In genomic region chr7:140541513-140542192, GRCh38 we compare ENCODE assay signal across 8 cellular contexts.
DNase-seq lines count a peak whose midpoint lies in the region; ATAC-seq, FAIRE-seq and TF ChIP-seq lines count a peak whose summit lies in the region.

No MANE protein-coding gene starts in this region.

- H3K27ac Mint-ChIP-seq in stimulated activated naive B cell treated with anti-CD40 and anti-IgM and Interleukin-4, amounts not matched to agents 10 μg/mL and 1 μg/mL and 100 μg/mL, for 72 hours, result peak overlapping the region; percentile 59

- FAIRE-seq in GM12892 (lab: Jason Lieb, UNC), result no peak

- no peaks in the 10 kb centered on the region for H3K9me3 Mint-ChIP-seq in stimulated activated naive B cell treated with anti-CD40 and anti-IgM and Interleukin-4, amounts not matched to agents 10 μg/mL and 1 μg/mL and 100 μg/mL, for 72 hours

- no peaks in the 10 kb centered on the region for H3K9me3 ChIP-seq in iPS-15b (ENCODE audit: control insufficient read depth, insufficient read depth, low read length)

- peaks cover 16 to 27% of the 10 kb centered on the region in 2 donors for H3K27me3 Mint-ChIP-seq in stimulated activated naive B cell treated with anti-CD40 and anti-IgM and Interleukin-4, amounts not matched to agents 10 μg/mL and 1 μg/mL and 100 μg/mL, for 72 hours

- peaks cover 10% of the 10 kb centered on the region for H3K4me1 ChIP-seq in iPS-15b (ENCODE audit: control insufficient read depth, insufficient read depth, low read length)

- POLR2A ChIA-PET in BJ (lab: Charles Lee), result interaction anchor here (0.5 to 0.7 kb wide), 2 partner anchors 55 to 101 kb away, joined by 4 to 12 read pairs; no protein-coding TSS in a partner anchor

- ATAC-seq in stimulated activated naive B cell treated with anti-CD40 and anti-IgM and Interleukin-4, amounts not matched to agents 10 μg/mL and 1 μg/mL and 100 μg/mL, for 72 hours (replicated peaks), result no peak
- no peak for ATAC-seq in HG02981 (IDR thresholded peaks at IDR 0.05; ENCODE audit: unreplicated experiment)

- no peak for TF ChIP-seq CTCF in BJ (IDR thresholded peaks at IDR 0.05; ENCODE audit: insufficient read depth, low read depth, low read length)

- CTCF ChIA-PET in BJ (lab: Yijun Ruan, JAX), result interaction anchor here (1.3 kb wide), 1 partner anchor 65 kb away, joined by 4 read pairs; no protein-coding TSS in a partner anchor

- 0 out of 2 replicates have a peak overlapping the region, but pooled peaks have one; percentile 3 for H3K4me3 ChIP-seq in BJ (ENCODE audit: low read depth, low read length)
- H3K4me3 ChIP-seq in iPS-15b (ENCODE audit: low read depth, low read length), result peak overlapping the region; percentile 53

- H3K36me3 Mint-ChIP-seq in stimulated activated naive B cell treated with anti-CD40 and anti-IgM and Interleukin-4, amounts not matched to agents 10 μg/mL and 1 μg/mL and 100 μg/mL, for 72 hours, result no peaks in the 10 kb centered on the region

- H3K36me3 ChIP-seq in BJ (ENCODE audit: control insufficient read depth, insufficient read depth, low read length), result no peaks in the 10 kb centered on the region
- H3K36me3 ChIP-seq in iPS-15b (ENCODE audit: control insufficient read depth, insufficient read depth, low read length), result no peaks in the 10 kb centered on the region

- peaks cover 15 to 25% of the 10 kb centered on the region in 2 donors for H3K4me1 Mint-ChIP-seq in stimulated activated naive B cell treated with anti-CD40 and anti-IgM and Interleukin-4, amounts not matched to agents 10 μg/mL and 1 μg/mL and 100 μg/mL, for 72 hours

- TF ChIP-seq POLR2A in GM12892 (IDR thresholded peaks at IDR 0.05; ENCODE audit: low read depth, low read length), result no peak

- DNase-seq in BJ (ENCODE audit: low read depth), result no peak
- peak; percentile 80 for DNase-seq in NCI-H1694 (lab: John Stamatoyannopoulos, UW)
- peak; percentile 79 for DNase-seq in amniotic stem cell (lab: John Stamatoyannopoulos, UW)
- no peak for DNase-seq in stimulated activated naive B cell treated with anti-CD40 and anti-IgM and Interleukin-4, amounts not matched to agents 10 μg/mL and 1 μg/mL and 100 μg/mL, for 72 hours
- no peak for DNase-seq in GM12892 (ENCODE audit: insufficient read length)
- DNase-seq in stimulated activated CD4-positive, alpha-beta T cell treated with anti-CD3 and anti-CD28 coated beads, Interleukin-2, amount 100 ng/mL, for 48 hours, result no peak

- H3K27me3 ChIP-seq in BJ (ENCODE audit: control insufficient read depth, insufficient read depth, low read length) (no peaks in the 10 kb centered on the region), iPS-15b (ENCODE audit: control insufficient read depth, insufficient read depth, low read length) (no peaks in the 10 kb centered on the region)

- H3K9ac ChIP-seq in iPS-15b (ENCODE audit: low read depth, low read length), result peak overlapping the region; percentile 81

- no peak overlapping the region for H3K4me3 Mint-ChIP-seq in stimulated activated naive B cell treated with anti-CD40 and anti-IgM and Interleukin-4, amounts not matched to agents 10 μg/mL and 1 μg/mL and 100 μg/mL, for 72 hours

Comparison
In these comparisons a context has a peak if more than half of its experiments do, and no peak if none do; other contexts are left out.
1. DNase-seq: peak in NCI-H1694 (single experiment) and amniotic stem cell (single experiment); none in BJ (single experiment), stimulated activated naive B cell treated with anti-CD40 and anti-IgM and Interleukin-4, amounts not matched to agents 10 μg/mL and 1 μg/mL and 100 μg/mL, for 72 hours (single experiment), GM12892 (single experiment) and stimulated activated CD4-positive, alpha-beta T cell treated with anti-CD3 and anti-CD28 coated beads, Interleukin-2, amount 100 ng/mL, for 48 hours (0 of 2).